In the genomic region with DNA sequence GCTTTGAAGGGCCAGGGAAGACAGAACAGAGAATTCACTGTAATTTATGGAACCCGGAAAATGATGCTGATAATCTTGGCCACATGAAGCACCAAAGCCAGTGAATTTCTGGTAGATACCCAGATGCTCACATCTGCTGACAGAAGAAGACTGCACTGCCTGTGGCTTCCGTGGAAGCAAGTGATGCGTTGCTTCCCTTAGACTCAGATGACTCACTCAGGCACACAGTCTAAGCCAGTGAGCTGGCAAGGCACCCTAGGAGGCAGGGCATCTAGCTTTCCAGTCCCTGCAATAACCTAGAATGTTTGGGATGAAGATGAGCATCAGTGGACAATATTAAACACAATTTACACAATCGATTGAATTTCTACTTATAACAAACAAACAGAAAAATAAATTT, we compare ENCODE assay signal across 14 cellular contexts.
A peak's percentile ranks its signal among the peaks of the same experiment; 100 is the strongest.
DNase-seq lines count a peak whose midpoint lies in the region; ATAC-seq and TF ChIP-seq lines count a peak whose summit lies in the region.
"Had no signal": no experiment of that assay in that cellular context is flagged by ENCODE, and none has a peak within 500 bp of the region (broad histone marks: within the 10 kb centered on the region; RNA-seq: fewer than 3 reads in every experiment).

No MANE protein-coding gene starts in this region.

- in situ Hi-C loops in G401 (cut with HindIII; ENCODE audit: low sequenced_read_pairs) = no loop called here

- no peak for ATAC-seq in HG03139 (IDR thresholded peaks at IDR 0.05; ENCODE audit: unreplicated experiment)
- ATAC-seq: HepG2 had no signal

- DNase-seq in ELR (ENCODE audit: low read depth) = peak; percentile 84
- DNase-seq in NCI-H446 treated with DMSO at 0.1 percent for 48 hours (lab: John Stamatoyannopoulos, UW) = peak; percentile 43
- peak; percentile 59 for DNase-seq in choroid plexus epithelial cell (ENCODE audit: low read depth)
- DNase-seq in skeletal muscle cell (ENCODE audit: low read depth) = peak; percentile 21
- DNase-seq in G401 (ENCODE audit: low spot score) = no peak
- DNase-seq in DMS153 (lab: John Stamatoyannopoulos, UW) = no peak
- DNase-seq in UCSD-AML1 (lab: John Stamatoyannopoulos, UW; ENCODE audit: unreplicated experiment) = no peak
- DNase-seq: activated T-cell treated with anti-CD3 and anti-CD28 coated beads, Interleukin-2, amount 50 U/mL, for 48 hours; erythroblast; NCI-H1048 had no signal

- no peak for TF ChIP-seq CTCF in choroid plexus epithelial cell (conservative IDR thresholded peaks at IDR 0.05; ENCODE audit: low read depth, low read length)

- no peak overlapping the region for H3K4me3 ChIP-seq in choroid plexus epithelial cell (ENCODE audit: low read depth, low read length)
- H3K4me3 ChIP-seq in skeletal muscle cell (ENCODE audit: low read depth, low read length) = no peak overlapping the region
- H3K4me3 ChIP-seq: coronary artery, suprapubic skin had no signal

Comparison
In these comparisons a context has a peak if more than half of its experiments do, and no peak if none do; other contexts are left out.
1. DNase-seq: peak in ELR (single experiment), NCI-H446 treated with DMSO at 0.1 percent for 48 hours (single experiment), choroid plexus epithelial cell (single experiment) and skeletal muscle cell (single experiment); none in G401 (single experiment), DMS153 (single experiment) and UCSD-AML1 (single experiment).